Comparison of ENCODE assay signal across 34 cellular contexts in genomic region chr18:2824865-2825264, GRCh38.
"Had no signal": no experiment of that assay in that cellular context is flagged by ENCODE, and none has a peak within 500 bp of the region (broad histone marks: within the 10 kb centered on the region; RNA-seq: fewer than 3 reads in every experiment).

No MANE protein-coding gene starts in this region.

- H3K4me3 ChIP-seq: ascending aorta, breast epithelium, cardiac muscle cell, colonic mucosa, gastrocnemius medialis, heart left ventricle had no signal

- H3K4me3 Mint-ChIP-seq: activated B cell treated with CpG ODN at 0.5 μM for 24 hours; activated CD4-positive, alpha-beta memory T cell treated with anti-CD3 and anti-CD28 coated beads, Interleukin-2, amount 10 ng/mL, durations not matched to agents 7 days and 5 days; activated naive CD4-positive, alpha-beta T cell treated with anti-CD3 and anti-CD28 coated beads, Interleukin-2, amount 10 ng/mL, durations not matched to agents 7 days and 5 days; activated naive CD8-positive, alpha-beta T cell treated with anti-CD3 and anti-CD28 coated beads, Interleukin-2, amount 10 ng/mL, durations not matched to agents 7 days and 5 days; activated T-cell treated with anti-CD3 and anti-CD28 coated beads, Interleukin-2, amount 50 U/mL, for 24 hours; activated T-cell treated with anti-CD3 and anti-CD28 coated beads, Interleukin-2, amount 50 U/mL, for 72 hours; brain; T-helper 17 cell; T-helper 2 cell treated with Interferon-gamma antibody and Interleukin-4, amounts not matched to agents 5 μg/mL and 100 μg/mL, for 36 hours had no signal

- H3K36me3 Mint-ChIP-seq: activated naive CD4-positive, alpha-beta T cell treated with anti-CD3 and anti-CD28 coated beads, Interleukin-2, amount 10 ng/mL, durations not matched to agents 7 days and 5 days; activated naive CD4-positive, alpha-beta T cell treated with anti-CD3 and anti-CD28 coated beads, Interleukin-2, amount 50 U/mL, for 72 hours; activated naive CD8-positive, alpha-beta T cell treated with anti-CD3 and anti-CD28 coated beads, Interleukin-2, amount 10 ng/mL, durations not matched to agents 7 days and 5 days; brain had no signal

- H3K9me3 ChIP-seq: ascending aorta, breast epithelium, colonic mucosa, gastrocnemius medialis had no signal

- H3K36me3 ChIP-seq: ascending aorta, breast epithelium, cardiac muscle cell, colonic mucosa, gastrocnemius medialis, heart left ventricle, WERI-Rb-1 had no signal

- H3K4me1 ChIP-seq: ascending aorta, breast epithelium, colonic mucosa, foreskin keratinocyte, gastrocnemius medialis had no signal

- H3K27ac Mint-ChIP-seq: activated B cell treated with CpG ODN at 0.5 μM for 24 hours; activated CD4-positive, alpha-beta memory T cell treated with anti-CD3 and anti-CD28 coated beads, Interleukin-2, amount 10 ng/mL, durations not matched to agents 7 days and 5 days; activated naive CD4-positive, alpha-beta T cell treated with anti-CD3 and anti-CD28 coated beads, Interleukin-2, amount 10 ng/mL, durations not matched to agents 7 days and 5 days; activated naive CD4-positive, alpha-beta T cell treated with anti-CD3 and anti-CD28 coated beads, Interleukin-2, amount 50 U/mL, for 72 hours; activated naive CD8-positive, alpha-beta T cell treated with anti-CD3 and anti-CD28 coated beads, Interleukin-2, amount 10 ng/mL, durations not matched to agents 7 days and 5 days; activated T-cell treated with anti-CD3 and anti-CD28 coated beads, Interleukin-2, amount 50 U/mL, for 24 hours; activated T-cell treated with anti-CD3 and anti-CD28 coated beads, Interleukin-2, amount 50 U/mL, for 72 hours; brain; T-helper 17 cell; T-helper 2 cell treated with Interferon-gamma antibody and Interleukin-4, amounts not matched to agents 5 μg/mL and 100 μg/mL, for 36 hours had no signal

- H3K9me3 Mint-ChIP-seq: activated B cell treated with CpG ODN at 0.5 μM for 24 hours; activated naive CD4-positive, alpha-beta T cell treated with anti-CD3 and anti-CD28 coated beads, Interleukin-2, amount 10 ng/mL, durations not matched to agents 7 days and 5 days; activated naive CD4-positive, alpha-beta T cell treated with anti-CD3 and anti-CD28 coated beads, Interleukin-2, amount 50 U/mL, for 72 hours; activated T-cell treated with anti-CD3 and anti-CD28 coated beads, Interleukin-2, amount 50 U/mL, for 24 hours; T-helper 2 cell treated with Interferon-gamma antibody and Interleukin-4, amounts not matched to agents 5 μg/mL and 100 μg/mL, for 36 hours had no signal

- H3K27ac ChIP-seq: ascending aorta, breast epithelium, colonic mucosa, epithelial cell of prostate, foreskin keratinocyte, gastrocnemius medialis, heart left ventricle, WERI-Rb-1 had no signal

- DNase-seq: activated B cell treated with CpG ODN at 0.5 μM for 24 hours; activated CD4-positive, alpha-beta memory T cell treated with anti-CD3 and anti-CD28 coated beads, Interleukin-2, amount 10 ng/mL, durations not matched to agents 7 days and 5 days; activated CD4-positive, alpha-beta T cell treated with anti-CD3 and anti-CD28 coated beads for 48 hours; activated CD4-positive, alpha-beta T cell treated with anti-CD3 and anti-CD28 coated beads, Interleukin-2, amount 50 U/mL, for 4 hours; activated CD8-positive, alpha-beta memory T cell treated with anti-CD3 and anti-CD28 coated beads, Interleukin-2, amount 50 U/mL, for 48 hours; activated gamma-delta T cell; activated naive CD4-positive, alpha-beta T cell; activated naive CD4-positive, alpha-beta T cell treated with anti-CD3 and anti-CD28 coated beads, Interleukin-2, amount 10 ng/mL, durations not matched to agents 7 days and 5 days; activated naive CD8-positive, alpha-beta T cell treated with anti-CD3 and anti-CD28 coated beads, Interleukin-2, amount 10 ng/mL, durations not matched to agents 7 days and 5 days; activated T-cell treated with anti-CD3 and anti-CD28 coated beads for 4 hours; activated T-cell treated with anti-CD3 and anti-CD28 coated beads, Interleukin-2, amount 50 U/mL, for 24 hours; activated T-cell treated with anti-CD3 and anti-CD28 coated beads, Interleukin-2, amount 50 U/mL, for 72 hours; central memory CD4-positive, alpha-beta T cell; cerebellar nuclear complex; colonic mucosa; effector CD8-positive, alpha-beta T cell; foreskin keratinocyte; gastrocnemius medialis; glutamatergic neuron; heart left ventricle; T-helper 1 cell; T-helper 17 cell; T1000; WERI-Rb-1 had no signal

- H3K27me3 ChIP-seq: ascending aorta, breast epithelium, cardiac muscle cell, colonic mucosa, foreskin keratinocyte, gastrocnemius medialis, heart left ventricle had no signal

- FAIRE-seq: endometrium, endothelial cell of umbilical vein had no signal

- H3K4me1 Mint-ChIP-seq: activated B cell treated with CpG ODN at 0.5 μM for 24 hours; activated CD4-positive, alpha-beta memory T cell treated with anti-CD3 and anti-CD28 coated beads, Interleukin-2, amount 10 ng/mL, durations not matched to agents 7 days and 5 days; activated naive CD4-positive, alpha-beta T cell treated with anti-CD3 and anti-CD28 coated beads, Interleukin-2, amount 10 ng/mL, durations not matched to agents 7 days and 5 days; activated naive CD8-positive, alpha-beta T cell treated with anti-CD3 and anti-CD28 coated beads, Interleukin-2, amount 10 ng/mL, durations not matched to agents 7 days and 5 days; brain had no signal

- ATAC-seq: activated CD4-positive, CD25-positive, alpha-beta regulatory T cell treated with anti-CD3 and anti-CD28 coated beads, Interleukin-2, amount 50 U/mL, for 24 hours; activated naive CD4-positive, alpha-beta T cell treated with anti-CD3 and anti-CD28 coated beads, Interleukin-2, amount 50 U/mL, for 72 hours; activated T-cell treated with anti-CD3 and anti-CD28 coated beads, Interleukin-2, amount 50 U/mL, for 72 hours; foreskin keratinocyte; gastrocnemius medialis; heart left ventricle; T-helper 17 cell had no signal

- H3K27me3 Mint-ChIP-seq: activated B cell treated with CpG ODN at 0.5 μM for 24 hours; activated T-cell treated with anti-CD3 and anti-CD28 coated beads, Interleukin-2, amount 50 U/mL, for 24 hours; T-helper 17 cell had no signal
